In the genomic region with DNA sequence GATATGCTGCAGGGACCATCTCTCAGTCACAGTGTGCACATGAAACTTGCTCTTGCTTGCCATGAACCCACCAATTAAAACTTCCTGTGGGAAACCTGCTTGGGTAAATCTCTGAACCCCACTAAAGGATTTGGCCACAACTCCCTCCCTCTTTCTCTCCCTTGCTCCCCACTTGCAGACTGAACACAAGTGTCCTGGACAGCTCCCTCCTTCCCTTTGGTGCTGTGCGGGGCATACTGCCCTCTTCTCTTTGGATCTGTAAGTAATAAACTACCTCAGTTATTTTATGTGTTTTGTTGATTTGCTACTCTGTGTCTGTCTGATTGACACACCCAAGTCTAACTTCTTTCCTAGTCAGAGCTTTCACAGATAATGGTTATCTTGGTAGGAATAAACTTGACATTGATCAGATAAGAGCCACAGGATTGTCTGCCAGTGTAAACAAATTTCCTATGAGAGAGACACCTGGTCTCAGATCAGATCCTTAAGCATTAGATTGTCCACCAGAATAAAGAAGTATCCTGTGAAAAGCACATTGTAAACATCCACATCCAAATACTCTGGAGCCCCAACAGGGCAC, we compare ENCODE assay signal across 26 cellular contexts. TPM values are rescaled to one million over a fixed set of nuclear protein-coding genes. Genes with fewer than 3 reads are reported as not detected.
DNase-seq lines count a peak whose midpoint lies in the region; ATAC-seq and TF ChIP-seq lines count a peak whose summit lies in the region.
"Had no signal": no experiment of that assay in that cellular context is flagged by ENCODE, and none has a peak within 500 bp of the region (broad histone marks: within the 10 kb centered on the region; RNA-seq: fewer than 3 reads in every experiment).

No MANE protein-coding gene starts in this region.

- ATAC-seq in left colon (peak; percentile 75), HG03139 (IDR thresholded peaks at IDR 0.05; ENCODE audit: unreplicated experiment) (no peak)
- ATAC-seq: HCT116, Panc1 had no signal

- no peak overlapping the region for H3K4ac ChIP-seq in trophoblast cell (ENCODE audit: low read depth, low read length)

- no peaks in the 10 kb centered on the region for H3K27me3 Mint-ChIP-seq in activated naive CD4-positive, alpha-beta T cell treated with anti-CD3 and anti-CD28 coated beads, Interleukin-2, amount 10 ng/mL, durations not matched to agents 7 days and 5 days

- no peak overlapping the region for H4K8ac ChIP-seq in trophoblast cell (ENCODE audit: low read depth, low read length)

- H3K18ac ChIP-seq in trophoblast cell (ENCODE audit: low read length): no peak overlapping the region

- H3K27me3 ChIP-seq in trophoblast cell (ENCODE audit: insufficient read depth, low read length): no peaks in the 10 kb centered on the region

- H2BK120ac ChIP-seq in trophoblast cell (ENCODE audit: insufficient read depth, low read length, poor library complexity): no peak overlapping the region

- H2BK5ac ChIP-seq in trophoblast cell (ENCODE audit: low read depth, low read length, poor library complexity): no peak overlapping the region

- H3K4me1 Mint-ChIP-seq in activated naive CD4-positive, alpha-beta T cell treated with anti-CD3 and anti-CD28 coated beads, Interleukin-2, amount 10 ng/mL, durations not matched to agents 7 days and 5 days: no peaks in the 10 kb centered on the region

- no peak overlapping the region for H2AFZ ChIP-seq in trophoblast cell (ENCODE audit: insufficient read depth, low read length, poor library complexity)

- no peaks in the 10 kb centered on the region for H3K36me3 ChIP-seq in trophoblast cell (ENCODE audit: control insufficient read depth in 1 of 2, insufficient read depth in 2 of 2, low read length in 2 of 2)

- no peak overlapping the region for H3K14ac ChIP-seq in trophoblast cell (ENCODE audit: low read length)

- H3K27ac ChIP-seq in trophoblast cell (ENCODE audit: low read depth, low read length): no peak overlapping the region
- H3K27ac ChIP-seq: HL-60, RWPE1 had no signal

- H3K4me1 ChIP-seq in trophoblast cell (ENCODE audit: control insufficient read depth in 1 of 2, insufficient read depth in 2 of 2, low read length in 2 of 2): no peaks in the 10 kb centered on the region

- no CpG with 5 or more reads among the region's 1 CpG for WGBS in trophoblast cell (ENCODE audit: extremely low coverage, insufficient coverage, insufficient read length)

- DNase-seq in NCI-H510A treated with DMSO at 0.1 percent for 48 hours (lab: John Stamatoyannopoulos, UW): peak; percentile 26
- DNase-seq in NCI-H510A (lab: John Stamatoyannopoulos, UW): no peak
- no peak for DNase-seq in left colon
- DNase-seq in trophoblast cell: no peak
- no peak for DNase-seq in activated naive CD4-positive, alpha-beta T cell treated with anti-CD3 and anti-CD28 coated beads, Interleukin-2, amount 10 ng/mL, durations not matched to agents 7 days and 5 days
- DNase-seq: DMS153, DND-41, GOT3, Kasumi-1, MV-4-11, NCI-H1105, NCI-H1694, NCI-H2171 treated with DMSO at 0.1 percent for 48 hours, NCI-H345, NCI-H524 treated with DMSO at 0.1 percent for 48 hours, SHP77 had no signal

- H3K79me2 ChIP-seq in trophoblast cell (ENCODE audit: control insufficient read depth, insufficient read depth, low read length, poor library complexity): no peaks in the 10 kb centered on the region

- no peak overlapping the region for H3K27ac Mint-ChIP-seq in activated naive CD4-positive, alpha-beta T cell treated with anti-CD3 and anti-CD28 coated beads, Interleukin-2, amount 10 ng/mL, durations not matched to agents 7 days and 5 days

- no peak overlapping the region for H3K4me3 Mint-ChIP-seq in activated naive CD4-positive, alpha-beta T cell treated with anti-CD3 and anti-CD28 coated beads, Interleukin-2, amount 10 ng/mL, durations not matched to agents 7 days and 5 days

- H4K12ac ChIP-seq in trophoblast cell (ENCODE audit: low read depth, low read length): no peak overlapping the region

- H3K9me3 Mint-ChIP-seq in activated naive CD4-positive, alpha-beta T cell treated with anti-CD3 and anti-CD28 coated beads, Interleukin-2, amount 10 ng/mL, durations not matched to agents 7 days and 5 days: no peaks in the 10 kb centered on the region

- no peak overlapping the region for H3K4me2 ChIP-seq in trophoblast cell (ENCODE audit: low read length)

- intact Hi-C loops in left colon (cut with DNase I, micrococcal nuclease): no loop called here

- TF ChIP-seq EP300 in Ishikawa (IDR thresholded peaks at IDR 0.05; ENCODE audit: borderline replicate concordance): no peak

- no peak overlapping the region for H2AK5ac ChIP-seq in trophoblast cell (ENCODE audit: low read length)

- H3K79me1 ChIP-seq in trophoblast cell (ENCODE audit: low read length): no peaks in the 10 kb centered on the region

- H3K4me3 ChIP-seq in trophoblast cell (ENCODE audit: low read depth, low read length): no peak overlapping the region

- CTCF ChIA-PET in activated naive CD4-positive, alpha-beta T cell treated with anti-CD3 and anti-CD28 coated beads, Interleukin-2, amount 10 ng/mL, durations not matched to agents 7 days and 5 days (lab: Charles Lee): interaction anchor here (0.7 kb wide), 1 partner anchor 919 kb away, joined by 3 read pairs; no protein-coding TSS in a partner anchor

- no peak overlapping the region for H2BK12ac ChIP-seq in trophoblast cell (ENCODE audit: low read length)

- peak overlapping the region; percentile 38 for H3K9ac ChIP-seq in trophoblast cell (ENCODE audit: low read length)

- no peak overlapping the region for H4K91ac ChIP-seq in trophoblast cell (ENCODE audit: low read depth, low read length)

- TF ChIP-seq RAD21 in Ishikawa (IDR thresholded peaks at IDR 0.05; ENCODE audit: low read depth): no peak

- H3K36me3 Mint-ChIP-seq in activated naive CD4-positive, alpha-beta T cell treated with anti-CD3 and anti-CD28 coated beads, Interleukin-2, amount 10 ng/mL, durations not matched to agents 7 days and 5 days: no peaks in the 10 kb centered on the region

- no peak overlapping the region for H3K23ac ChIP-seq in trophoblast cell (ENCODE audit: low read length)

- no peaks in the 10 kb centered on the region for H3K9me3 ChIP-seq in trophoblast cell (ENCODE audit: insufficient read depth, low read depth, low read length)

TF ChIP-seq in Ishikawa, 13 proteins besides CTCF, POLR2A, EP300 and RAD21:
- TF ChIP-seq YY1 (IDR thresholded peaks at IDR 0.05; ENCODE audit: low read depth) (no peak), TAF1 (IDR thresholded peaks at IDR 0.05; ENCODE audit: low read depth) (no peak), FOXM1 (IDR thresholded peaks at IDR 0.05; ENCODE audit: borderline replicate concordance, low read depth) (no peak)
- TF ChIP-seq, protein P1, sequence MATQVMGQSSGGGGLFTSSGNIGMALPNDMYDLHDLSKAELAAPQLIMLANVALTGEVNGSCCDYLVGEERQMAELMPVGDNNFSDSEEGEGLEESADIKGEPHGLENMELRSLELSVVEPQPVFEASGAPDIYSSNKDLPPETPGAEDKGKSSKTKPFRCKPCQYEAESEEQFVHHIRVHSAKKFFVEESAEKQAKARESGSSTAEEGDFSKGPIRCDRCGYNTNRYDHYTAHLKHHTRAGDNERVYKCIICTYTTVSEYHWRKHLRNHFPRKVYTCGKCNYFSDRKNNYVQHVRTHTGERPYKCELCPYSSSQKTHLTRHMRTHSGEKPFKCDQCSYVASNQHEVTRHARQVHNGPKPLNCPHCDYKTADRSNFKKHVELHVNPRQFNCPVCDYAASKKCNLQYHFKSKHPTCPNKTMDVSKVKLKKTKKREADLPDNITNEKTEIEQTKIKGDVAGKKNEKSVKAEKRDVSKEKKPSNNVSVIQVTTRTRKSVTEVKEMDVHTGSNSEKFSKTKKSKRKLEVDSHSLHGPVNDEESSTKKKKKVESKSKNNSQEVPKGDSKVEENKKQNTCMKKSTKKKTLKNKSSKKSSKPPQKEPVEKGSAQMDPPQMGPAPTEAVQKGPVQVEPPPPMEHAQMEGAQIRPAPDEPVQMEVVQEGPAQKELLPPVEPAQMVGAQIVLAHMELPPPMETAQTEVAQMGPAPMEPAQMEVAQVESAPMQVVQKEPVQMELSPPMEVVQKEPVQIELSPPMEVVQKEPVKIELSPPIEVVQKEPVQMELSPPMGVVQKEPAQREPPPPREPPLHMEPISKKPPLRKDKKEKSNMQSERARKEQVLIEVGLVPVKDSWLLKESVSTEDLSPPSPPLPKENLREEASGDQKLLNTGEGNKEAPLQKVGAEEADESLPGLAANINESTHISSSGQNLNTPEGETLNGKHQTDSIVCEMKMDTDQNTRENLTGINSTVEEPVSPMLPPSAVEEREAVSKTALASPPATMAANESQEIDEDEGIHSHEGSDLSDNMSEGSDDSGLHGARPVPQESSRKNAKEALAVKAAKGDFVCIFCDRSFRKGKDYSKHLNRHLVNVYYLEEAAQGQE (IDR thresholded peaks at IDR 0.05; ENCODE audit: low read depth): peak; percentile 52
- TF ChIP-seq, protein P2, sequence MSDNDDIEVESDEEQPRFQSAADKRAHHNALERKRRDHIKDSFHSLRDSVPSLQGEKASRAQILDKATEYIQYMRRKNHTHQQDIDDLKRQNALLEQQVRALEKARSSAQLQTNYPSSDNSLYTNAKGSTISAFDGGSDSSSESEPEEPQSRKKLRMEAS (IDR thresholded peaks at IDR 0.05): no peak

RNA-seq across cellular contexts. Expression of a gene that starts 41.8 kb away (rescaled TPM):
- total RNA-seq in left colon: under 1 TPM in 1 of 2 donors, not detected in 1; 0.47 TPM
- polyA plus RNA-seq in trophoblast cell (2013): 0.03 TPM in 1 of 2 replicates, not detected in the other
- total RNA-seq: A172, OCI-LY7, SK-MEL-5 had no signal
- polyA plus RNA-seq: BJ had no signal

RNA-seq across cellular contexts. Expression of a gene that starts 57.7 kb away (rescaled TPM):
- 100 to 1,000 TPM; 294 to 331 TPM for total RNA-seq in left colon
- 0.01 and 0.03 TPM in 2 replicates for polyA plus RNA-seq in trophoblast cell (2013)
- total RNA-seq: SK-MEL-5 had no signal
- polyA plus RNA-seq: BJ had no signal
